8 cellular contexts compared by ENCODE assay signal in the genomic region with DNA sequence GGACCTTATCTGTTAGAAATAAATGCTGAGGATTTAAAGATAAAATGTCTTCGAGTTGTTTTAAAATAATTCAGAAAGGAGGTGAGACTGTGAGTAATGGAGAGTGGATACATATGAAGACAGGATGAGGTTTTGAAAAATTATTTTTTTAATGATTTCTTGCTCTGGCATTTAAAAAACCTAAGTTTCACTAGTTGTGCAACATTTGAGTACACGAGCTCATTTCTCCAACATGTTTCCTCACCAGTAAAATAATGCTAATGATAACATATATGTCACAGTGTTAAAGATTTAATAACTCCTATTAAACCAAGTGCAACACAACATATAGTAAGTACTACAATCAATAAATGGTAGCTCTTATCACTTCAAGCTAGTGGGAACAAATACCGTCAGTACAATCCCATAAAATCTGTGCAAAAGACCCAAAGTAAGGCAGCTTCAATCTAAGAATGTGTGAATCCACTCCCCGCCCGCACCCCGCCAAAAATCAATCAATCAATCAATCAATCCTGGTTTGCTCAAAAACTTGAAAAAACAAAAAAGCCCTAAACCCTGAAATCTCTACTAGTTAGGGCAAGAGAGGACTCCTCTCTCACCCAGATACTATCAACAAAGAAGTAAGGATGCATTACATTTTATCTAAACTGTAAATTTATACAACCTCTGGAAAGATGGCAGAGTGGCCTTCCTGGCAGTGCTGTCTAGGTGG. TPM values are rescaled to one million over a fixed set of nuclear protein-coding genes. Genes with fewer than 3 reads are reported as not detected.
DNase-seq lines count a peak whose midpoint lies in the region; ATAC-seq and TF ChIP-seq lines count a peak whose summit lies in the region.

No MANE protein-coding gene starts in this region.

- TF ChIP-seq POLR2A in breast epithelium (IDR thresholded peaks at IDR 0.05) (no peak), erythroblast (IDR thresholded peaks at IDR 0.05; ENCODE audit: low read length) (no peak)

- 97 to 100% methylated on average over 2 to 5 of the region's 6 CpGs for WGBS in mesodermal cell (ENCODE audit: insufficient coverage in 2 of 2), 2 experiments

- no peak for ATAC-seq in HG02970 (IDR thresholded peaks at IDR 0.05; ENCODE audit: low FRiP score, unreplicated experiment)

- H3K27me3 ChIP-seq in A673 (replicated peaks; ENCODE audit: insufficient read depth, low read depth, low read length, poor library complexity) = no peaks in the 10 kb centered on the region
- H3K27me3 ChIP-seq in breast epithelium = no peaks in the 10 kb centered on the region

- H3K36me3 ChIP-seq in A673 (ENCODE audit: insufficient read depth, low read length, poor library complexity, severe bottlenecking) (peaks cover 31% of the 10 kb centered on the region), breast epithelium (peaks cover 3% of the 10 kb centered on the region), mesodermal cell (ENCODE audit: control insufficient read depth, insufficient read depth, low read length) (peaks cover 35% of the 10 kb centered on the region)

- H3K9me3 ChIP-seq in A673 (ENCODE audit: low read depth, low read length, poor library complexity, severe bottlenecking) (no peaks in the 10 kb centered on the region), breast epithelium (no peaks in the 10 kb centered on the region), mesodermal cell (ENCODE audit: control insufficient read depth, low read length) (no peaks in the 10 kb centered on the region)

- intact Hi-C loops in A673 (cut with micrococcal nuclease; ENCODE audit: unreplicated experiment) = loop anchor here (10.0 kb wide), 1 partner anchor 323 kb away; a partner anchor contains a TSS
- intact Hi-C loops in breast epithelium (cut with DNase I; ENCODE audit: low total_unique reads) = no loop called here

- H3K4me3 ChIP-seq in A673 (ENCODE audit: low read depth, low read length, poor library complexity, severe bottlenecking) (peak overlapping the region; percentile 69), breast epithelium (peak overlapping the region; percentile 83 to 98 (median 98)), mesodermal cell (ENCODE audit: extremely low read depth, insufficient read depth, low read length, poor library complexity, severe bottlenecking) (peak overlapping the region; percentile 96)

- BruUV-seq in A673 (replicated peaks; lab: Mats Ljungman, UMichigan) = TSS peak; percentile 27

- in situ Hi-C loops in KBM-7 (cut with MboI; ENCODE audit: low pct_unique_long_range_greater_than_20kb, low sequenced_read_pairs) = no loop called here

- no peak for DNase-seq in A673 (ENCODE audit: low spot score)
- no peak for DNase-seq in HEK293T (ENCODE audit: extremely low spot score)
- no peak for DNase-seq in breast epithelium (ENCODE audit: low spot score in 2 of 2)
- no peak for DNase-seq in erythroblast (lab: John Stamatoyannopoulos, UW)
- DNase-seq in KBM-7 = no peak
- DNase-seq in glomerular visceral epithelial cell (ENCODE audit: extremely low spot score) = no peak

- POLR2A ChIA-PET in A673 (lab: Charles Lee; ENCODE audit: low non-redundant PET) (no interaction called here), HEK293T (lab: Yijun Ruan, JAX) (no interaction called here)

- CTCF ChIA-PET in A673 (lab: Charles Lee) = interaction anchor here (0.7 kb wide), 1 partner anchor 69 kb away, joined by 3 read pairs; no protein-coding TSS in a partner anchor
- CTCF ChIA-PET in HEK293T (lab: Yijun Ruan, JAX) = no interaction called here

- no peak for TF ChIP-seq CTCF in A673 (conservative IDR thresholded peaks at IDR 0.05; ENCODE audit: low read depth, low read length)
- TF ChIP-seq CTCF in breast epithelium (IDR thresholded peaks at IDR 0.05) = no peak

- H3K4me1 ChIP-seq in A673 (ENCODE audit: insufficient read depth, low read length, poor library complexity, severe bottlenecking) = peaks cover 18% of the 10 kb centered on the region
- peaks cover 0 to 18% of the 10 kb centered on the region in 2 donors for H3K4me1 ChIP-seq in breast epithelium
- peaks cover 10% of the 10 kb centered on the region for H3K4me1 ChIP-seq in mesodermal cell (ENCODE audit: control insufficient read depth, insufficient read depth, low read length, poor library complexity, severe bottlenecking)

- H3K27ac ChIP-seq in A673 (ENCODE audit: low read depth, low read length, poor library complexity, severe bottlenecking) (peak overlapping the region; percentile 99), breast epithelium (peak overlapping the region; percentile 15 to 99), mesodermal cell (ENCODE audit: low read depth, low read length, severe bottlenecking) (peak overlapping the region; percentile 19)

TF ChIP-seq in HEK293T, 16 proteins besides CTCF, POLR2A, EP300 and RAD21:
- TF ChIP-seq, protein P1, sequence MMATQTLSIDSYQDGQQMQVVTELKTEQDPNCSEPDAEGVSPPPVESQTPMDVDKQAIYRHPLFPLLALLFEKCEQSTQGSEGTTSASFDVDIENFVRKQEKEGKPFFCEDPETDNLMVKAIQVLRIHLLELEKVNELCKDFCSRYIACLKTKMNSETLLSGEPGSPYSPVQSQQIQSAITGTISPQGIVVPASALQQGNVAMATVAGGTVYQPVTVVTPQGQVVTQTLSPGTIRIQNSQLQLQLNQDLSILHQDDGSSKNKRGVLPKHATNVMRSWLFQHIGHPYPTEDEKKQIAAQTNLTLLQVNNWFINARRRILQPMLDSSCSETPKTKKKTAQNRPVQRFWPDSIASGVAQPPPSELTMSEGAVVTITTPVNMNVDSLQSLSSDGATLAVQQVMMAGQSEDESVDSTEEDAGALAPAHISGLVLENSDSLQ (IDR thresholded peaks at IDR 0.05) = peak; percentile 77
- TF ChIP-seq LEF1 (IDR thresholded peaks at IDR 0.05; ENCODE audit: borderline replicate concordance) = no peak
- no peak for TF ChIP-seq FOXK2 (IDR thresholded peaks at IDR 0.05)
- no peak for TF ChIP-seq FOXA1 (IDR thresholded peaks at IDR 0.05)
- TF ChIP-seq BHLHE40 (IDR thresholded peaks at IDR 0.05; ENCODE audit: borderline replicate concordance) = no peak
- no peak for TF ChIP-seq HDGF (IDR thresholded peaks at IDR 0.05; ENCODE audit: borderline replicate concordance)
TF ChIP-seq in HEK293T: peak in this region for 1.

RNA-seq across cellular contexts. Expression of a gene that starts 1.3 kb away (rescaled TPM):
- 45.4 and 52.0 TPM in 2 replicates for total RNA-seq in A673 (2021)
- 10 to 100 TPM; 32.6 to 37.0 (median 32.8) TPM for total RNA-seq in breast epithelium
- 52.4 TPM for polyA plus RNA-seq in mesodermal cell (2013, experiment 1 of 2)
- 53.9 TPM for polyA plus RNA-seq in mesodermal cell (2013, experiment 2 of 2)

RNA-seq across cellular contexts. Expression of a gene that starts 2.7 kb away (rescaled TPM):
- 95.8 and 117 TPM in 2 replicates for total RNA-seq in A673 (2021)
- 10 to 100 TPM; 16.3 to 38.8 (median 31.5) TPM for total RNA-seq in breast epithelium
- polyA plus RNA-seq in mesodermal cell (2013, experiment 1 of 2) = 73.5 TPM
- polyA plus RNA-seq in mesodermal cell (2013, experiment 2 of 2) = 101 TPM

Comparison
In these comparisons a context has a peak if more than half of its experiments do, and no peak if none do; other contexts are left out.
1. H3K27ac ChIP-seq: peak in every context shown above with its lines; median percentile 99 in A673; 57 in breast epithelium; 19 in mesodermal cell.